ENCODE assay signal across 15 cellular contexts in the genomic region with DNA sequence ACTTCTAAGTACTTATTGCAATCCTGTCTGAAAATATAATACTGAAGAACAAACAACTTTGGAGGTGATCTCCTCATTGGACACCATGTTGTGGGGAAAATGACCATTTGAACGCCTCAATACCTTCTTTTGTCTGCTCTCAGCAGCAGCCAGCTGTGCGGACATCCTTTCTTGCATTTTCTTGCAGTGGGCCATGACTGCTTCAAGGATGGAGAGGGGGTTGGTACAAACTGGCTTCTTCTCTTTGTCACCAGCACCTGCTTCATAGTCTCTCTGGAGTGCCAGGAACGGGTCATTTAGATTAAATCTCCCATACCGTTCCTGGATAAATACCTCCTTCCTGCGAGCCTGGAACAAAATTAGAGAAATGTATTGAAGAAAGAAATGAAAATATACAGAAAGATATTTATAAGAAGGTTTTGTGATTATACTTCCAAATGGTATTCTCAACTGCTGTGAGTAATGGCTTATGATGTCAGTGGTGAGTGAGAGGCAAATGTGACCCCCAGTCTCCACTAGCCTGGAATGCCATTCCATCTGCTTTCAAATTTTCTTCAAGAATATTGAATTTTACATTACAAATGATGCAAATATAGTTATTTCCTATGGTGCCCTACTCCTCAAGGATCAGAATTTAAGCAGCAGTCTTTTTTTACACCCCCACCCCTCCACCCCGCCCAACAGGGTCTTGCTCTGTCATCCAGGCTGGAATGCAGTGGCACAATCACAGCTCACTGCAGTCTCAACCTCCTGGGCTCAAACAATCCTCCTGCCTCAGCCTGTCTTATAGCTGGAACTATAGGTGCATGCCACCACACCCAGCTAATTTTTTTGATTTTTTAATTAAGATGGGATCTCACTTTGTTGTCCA.
DNase-seq lines count a peak whose midpoint lies in the region; ATAC-seq and TF ChIP-seq lines count a peak whose summit lies in the region.
"Had no signal": no experiment of that assay in that cellular context is flagged by ENCODE, and none has a peak within 500 bp of the region (broad histone marks: within the 10 kb centered on the region; RNA-seq: fewer than 3 reads in every experiment).

No MANE protein-coding gene starts in this region.

- H3K9me3 Mint-ChIP-seq in activated CD4-positive, alpha-beta memory T cell treated with anti-CD3 and anti-CD28 coated beads, Interleukin-2, amount 10 ng/mL, durations not matched to agents 7 days and 5 days = no peaks in the 10 kb centered on the region

- no peaks in the 10 kb centered on the region for H3K27me3 ChIP-seq in aorta (ENCODE audit: control insufficient read depth in 1 of 2, insufficient read depth in 2 of 2, low read length in 1 of 2)
- H3K27me3 ChIP-seq: ascending aorta, right lobe of liver, tibial nerve had no signal

- peak; percentile 99 for DNase-seq in DMS79 (lab: John Stamatoyannopoulos, UW)
- peak; percentile 95 for DNase-seq in NCI-H187 treated with DMSO at 0.1 percent for 48 hours (lab: John Stamatoyannopoulos, UW)
- peak; percentile 43 for DNase-seq in choroid plexus epithelial cell (ENCODE audit: low read depth)
- peak; percentile 36 for DNase-seq in kidney glomerular epithelial cell (lab: John Stamatoyannopoulos, UW)
- no peak for DNase-seq in aorta
- no peak for DNase-seq in activated CD4-positive, alpha-beta memory T cell treated with anti-CD3 and anti-CD28 coated beads, Interleukin-2, amount 10 ng/mL, durations not matched to agents 7 days and 5 days
- DNase-seq: activated effector memory CD4-positive, alpha-beta T cell treated with Interleukin-2 at 50 U/mL for 16 hours; NCI-H2107; nucleus accumbens; right lobe of liver; stimulated activated CD4-positive, alpha-beta T cell treated with anti-CD3 and anti-CD28 coated beads, Interleukin-4, amount 100 ng/mL, for 24 hours had no signal

- H3K4me3 ChIP-seq in choroid plexus epithelial cell (ENCODE audit: low read depth, low read length) (no peak overlapping the region), aorta (ENCODE audit: low read length in 2 of 2) (no peak overlapping the region)
- H3K4me3 ChIP-seq: ascending aorta, right lobe of liver, tibial nerve had no signal

- H3K36me3 Mint-ChIP-seq in activated CD4-positive, alpha-beta memory T cell treated with anti-CD3 and anti-CD28 coated beads, Interleukin-2, amount 10 ng/mL, durations not matched to agents 7 days and 5 days (ENCODE audit: low read depth) = no peaks in the 10 kb centered on the region

- intact Hi-C loops in aorta (cut with DNase I) = no loop called here

- TF ChIP-seq CTCF in choroid plexus epithelial cell (conservative IDR thresholded peaks at IDR 0.05; ENCODE audit: low read depth, low read length) = no peak

- no peak for TF ChIP-seq POLR2A in GM18505 (IDR thresholded peaks at IDR 0.05; ENCODE audit: borderline replicate concordance, extremely low read depth, insufficient read depth, insufficient read length)

- no peaks in the 10 kb centered on the region for H3K36me3 ChIP-seq in aorta (ENCODE audit: control insufficient read depth in 1 of 2, insufficient read depth in 2 of 2, low read length in 1 of 2)
- H3K36me3 ChIP-seq: ascending aorta, right lobe of liver, tibial nerve had no signal

- H3K27ac ChIP-seq in aorta (ENCODE audit: low read depth in 1 of 2, low read length in 2 of 2) = no peak overlapping the region
- H3K27ac ChIP-seq: ascending aorta, right lobe of liver, tibial nerve had no signal

- no peaks in the 10 kb centered on the region for H3K27me3 Mint-ChIP-seq in activated CD4-positive, alpha-beta memory T cell treated with anti-CD3 and anti-CD28 coated beads, Interleukin-2, amount 10 ng/mL, durations not matched to agents 7 days and 5 days

- 54 to 72% methylated on average over 6 of the region's 6 CpGs for WGBS in aorta, 2 donors

- H3K4me1 Mint-ChIP-seq in activated CD4-positive, alpha-beta memory T cell treated with anti-CD3 and anti-CD28 coated beads, Interleukin-2, amount 10 ng/mL, durations not matched to agents 7 days and 5 days = no peaks in the 10 kb centered on the region

- POLR2A ChIA-PET in activated CD4-positive, alpha-beta memory T cell treated with anti-CD3 and anti-CD28 coated beads, Interleukin-2, amount 10 ng/mL, durations not matched to agents 7 days and 5 days (lab: Charles Lee) = no interaction called here

- no peaks in the 10 kb centered on the region for H3K4me1 ChIP-seq in aorta (ENCODE audit: control insufficient read depth in 1 of 2, insufficient read depth in 2 of 2, low read length in 2 of 2)

- no peak overlapping the region for H3K4me3 Mint-ChIP-seq in activated CD4-positive, alpha-beta memory T cell treated with anti-CD3 and anti-CD28 coated beads, Interleukin-2, amount 10 ng/mL, durations not matched to agents 7 days and 5 days

- no peak overlapping the region for H3K27ac Mint-ChIP-seq in activated CD4-positive, alpha-beta memory T cell treated with anti-CD3 and anti-CD28 coated beads, Interleukin-2, amount 10 ng/mL, durations not matched to agents 7 days and 5 days

- ATAC-seq in aorta (ENCODE audit: low FRiP score) (no peak), GM18505 (IDR thresholded peaks at IDR 0.05; ENCODE audit: unreplicated experiment) (no peak), HG02852 (IDR thresholded peaks at IDR 0.05; ENCODE audit: unreplicated experiment) (no peak)

- CTCF ChIA-PET in activated CD4-positive, alpha-beta memory T cell treated with anti-CD3 and anti-CD28 coated beads, Interleukin-2, amount 10 ng/mL, durations not matched to agents 7 days and 5 days (lab: Charles Lee) = no interaction called here

- H3K9me3 ChIP-seq in aorta (ENCODE audit: control insufficient read depth, low read length) = no peaks in the 10 kb centered on the region
- H3K9me3 ChIP-seq: ascending aorta, right lobe of liver, tibial nerve had no signal

Comparison
In these comparisons a context has a peak if more than half of its experiments do, and no peak if none do; other contexts are left out.
1. DNase-seq: peak in DMS79 (single experiment), NCI-H187 treated with DMSO at 0.1 percent for 48 hours (single experiment), choroid plexus epithelial cell (single experiment) and kidney glomerular epithelial cell (single experiment); none in aorta (0 of 2) and activated CD4-positive, alpha-beta memory T cell treated with anti-CD3 and anti-CD28 coated beads, Interleukin-2, amount 10 ng/mL, durations not matched to agents 7 days and 5 days (single experiment).